In the genomic region with DNA sequence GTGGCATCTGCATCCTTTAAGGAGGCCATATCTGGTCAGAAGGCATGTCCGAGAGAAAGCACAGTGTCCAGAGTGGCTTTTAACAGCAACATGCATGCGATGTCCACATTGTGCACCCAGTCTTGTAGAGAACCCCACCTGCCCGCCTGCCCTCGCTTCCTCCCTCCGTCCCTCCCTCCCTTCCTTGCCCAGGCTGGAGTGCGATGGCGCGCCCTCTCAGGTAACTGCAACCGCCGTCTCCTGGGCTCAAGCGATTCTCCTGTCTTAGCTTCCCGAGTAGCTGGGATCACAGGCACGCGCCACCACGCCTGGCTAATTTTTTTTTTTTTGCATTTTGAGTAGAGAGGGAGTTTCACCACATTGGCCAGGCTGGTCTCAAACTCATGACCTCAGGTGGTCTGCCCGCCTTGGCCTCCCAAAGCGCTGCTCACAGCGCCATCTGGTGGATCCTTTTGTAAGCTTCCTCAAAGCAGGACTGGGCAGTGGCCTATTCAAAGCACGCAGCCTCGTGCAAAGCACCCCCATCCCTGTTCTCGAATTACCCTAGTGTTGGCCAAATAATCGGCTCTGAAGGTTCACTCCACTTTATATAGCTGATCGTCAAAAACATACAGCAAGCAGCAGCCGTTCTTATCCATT, we compare ENCODE assay signal across 10 cellular contexts. TPM values are rescaled to one million over a fixed set of nuclear protein-coding genes. Genes with fewer than 3 reads are reported as not detected.
DNase-seq lines count a peak whose midpoint lies in the region; ATAC-seq, FAIRE-seq and TF ChIP-seq lines count a peak whose summit lies in the region.
"Had no signal": no experiment of that assay in that cellular context is flagged by ENCODE, and none has a peak within 500 bp of the region (broad histone marks: within the 10 kb centered on the region; RNA-seq: fewer than 3 reads in every experiment).

No MANE protein-coding gene starts in this region.

- CTCF ChIA-PET in Caco-2 (lab: Charles Lee) = interaction anchor here (0.7 kb wide), 1 partner anchor 98 kb away, joined by 3 read pairs; no protein-coding TSS in a partner anchor
- CTCF ChIA-PET in activated CD8-positive, alpha-beta T cell treated with anti-CD3 and anti-CD28 coated beads for 36 hours (lab: Charles Lee) = interaction anchor here (0.7 to 2.8 kb wide), 8 partner anchors 8 to 168 kb away, joined by 3 to 15 read pairs (median 3); no protein-coding TSS in a partner anchor

- H3K36me3 Mint-ChIP-seq in Caco-2 (ENCODE audit: insufficient read depth, unreplicated experiment) = no peaks in the 10 kb centered on the region
- peaks cover 26% of the 10 kb centered on the region for H3K36me3 Mint-ChIP-seq in activated CD8-positive, alpha-beta T cell treated with anti-CD3 and anti-CD28 coated beads for 36 hours (ENCODE audit: low read depth)

- POLR2A ChIA-PET in Caco-2 (lab: Charles Lee) = no interaction called here
- POLR2A ChIA-PET in activated CD8-positive, alpha-beta T cell treated with anti-CD3 and anti-CD28 coated beads for 36 hours (lab: Charles Lee) = interaction anchor here (0.7 kb wide), 1 partner anchor 11 kb away, joined by 4 read pairs; no protein-coding TSS in a partner anchor

- H3K4me1 ChIP-seq in Caco-2 (no peaks in the 10 kb centered on the region), KMS-11 (ENCODE audit: low read depth, poor library complexity, severe bottlenecking) (no peaks in the 10 kb centered on the region)

- intact Hi-C loops in Caco-2 (cut with micrococcal nuclease; ENCODE audit: unreplicated experiment) = no loop called here
- intact Hi-C loops in activated CD8-positive, alpha-beta T cell treated with anti-CD3 and anti-CD28 coated beads for 36 hours (cut with micrococcal nuclease) = no loop called here

- H3K27ac Mint-ChIP-seq in Caco-2 (ENCODE audit: unreplicated experiment) = no peak overlapping the region
- no peak overlapping the region for H3K27ac Mint-ChIP-seq in activated CD8-positive, alpha-beta T cell treated with anti-CD3 and anti-CD28 coated beads for 36 hours

- no peak overlapping the region for H3K4me2 ChIP-seq in KMS-11

- no peaks in the 10 kb centered on the region for H4K20me1 ChIP-seq in KMS-11 (ENCODE audit: insufficient read depth)

- H3K4me3 Mint-ChIP-seq in Caco-2 (ENCODE audit: unreplicated experiment) = no peak overlapping the region
- H3K4me3 Mint-ChIP-seq in activated CD8-positive, alpha-beta T cell treated with anti-CD3 and anti-CD28 coated beads for 36 hours = no peak overlapping the region
- H3K4me3 Mint-ChIP-seq: IgD-negative memory B cell had no signal

- H3K9ac ChIP-seq in KMS-11 = no peak overlapping the region

- H3K36me3 ChIP-seq in Caco-2 (ENCODE audit: control insufficient read depth, insufficient read depth, low read length) = peaks cover 1% of the 10 kb centered on the region; the same call in 1 of the 2 replicates
- no peaks in the 10 kb centered on the region for H3K36me3 ChIP-seq in KMS-11 (ENCODE audit: insufficient read depth)

- H3K27ac ChIP-seq in KMS-11 = no peak overlapping the region

- ATAC-seq in activated CD8-positive, alpha-beta T cell treated with anti-CD3 and anti-CD28 coated beads for 36 hours = no peak
- no peak for ATAC-seq in GM19467 (IDR thresholded peaks at IDR 0.05; ENCODE audit: unreplicated experiment)

- H3K4me1 Mint-ChIP-seq in Caco-2 (ENCODE audit: low read depth, unreplicated experiment) = no peaks in the 10 kb centered on the region
- peaks cover 10% of the 10 kb centered on the region for H3K4me1 Mint-ChIP-seq in activated CD8-positive, alpha-beta T cell treated with anti-CD3 and anti-CD28 coated beads for 36 hours (ENCODE audit: low read depth)
- H3K4me1 Mint-ChIP-seq: IgD-negative memory B cell had no signal

- H3K27me3 ChIP-seq in Caco-2 (replicated peaks; ENCODE audit: control insufficient read depth, insufficient read depth, low read length) (no peaks in the 10 kb centered on the region), KMS-11 (ENCODE audit: insufficient read depth, low read depth) (no peaks in the 10 kb centered on the region)

- no peaks in the 10 kb centered on the region for H3K79me2 ChIP-seq in KMS-11 (ENCODE audit: insufficient read depth, low read depth)

- DNase-seq in Caco-2 (peak; percentile 35 to 50), glomerular visceral epithelial cell (ENCODE audit: extremely low spot score) (peak; percentile 16), NCI-H1048 (lab: John Stamatoyannopoulos, UW) (no peak), frontal cortex (ENCODE audit: low spot score in 2 of 2) (no peak)
- DNase-seq in activated CD8-positive, alpha-beta T cell treated with anti-CD3 and anti-CD28 coated beads for 36 hours = peak; percentile 56
- peak in 2 of 3 donors; percentile 7 to 12 for DNase-seq in stimulated activated CD4-positive, alpha-beta T cell treated with anti-CD3 and anti-CD28 coated beads, Interleukin-12 subunit alpha, Interleukin-12 subunit beta, amount 100 ng/mL, for 48 hours (ENCODE audit: low read depth in 2 of 3, low spot score in 1 of 3)

- no peak overlapping the region for H2AFZ ChIP-seq in KMS-11 (ENCODE audit: low read depth)

- no peaks in the 10 kb centered on the region for H3K9me3 ChIP-seq in Caco-2

- FAIRE-seq in frontal cortex (lab: Jason Lieb, UNC) = no peak

- no peaks in the 10 kb centered on the region for H3K27me3 Mint-ChIP-seq in Caco-2 (ENCODE audit: insufficient read depth, unreplicated experiment)
- no peaks in the 10 kb centered on the region for H3K27me3 Mint-ChIP-seq in activated CD8-positive, alpha-beta T cell treated with anti-CD3 and anti-CD28 coated beads for 36 hours
- H3K27me3 Mint-ChIP-seq: IgD-negative memory B cell had no signal

- no TSS peak for BruUV-seq in Caco-2 (replicated peaks; lab: Mats Ljungman, UMichigan)

- H3K4me3 ChIP-seq in Caco-2 (ENCODE audit: low read depth, low read length) (no peak overlapping the region), KMS-11 (IDR thresholded peaks at IDR 0.05; ENCODE audit: insufficient read depth, low read depth, low read length) (no peak overlapping the region)
- H3K4me3 ChIP-seq: lung had no signal

- peak in 1 of 2 experiments; percentile 35 for TF ChIP-seq CTCF in Caco-2 (IDR thresholded peaks at IDR 0.05; ENCODE audit: insufficient read depth in 1 of 2, low read depth in 1 of 2, low read length in 1 of 2, severe bottlenecking in 1 of 2, unreplicated experiment in 1 of 2)
- TF ChIP-seq CTCF in KMS-11 (conservative IDR thresholded peaks at IDR 0.05; ENCODE audit: low read depth, low read length) = peak; percentile 55
- peak; percentile 42 for TF ChIP-seq CTCF in activated CD8-positive, alpha-beta T cell treated with anti-CD3 and anti-CD28 coated beads for 36 hours (IDR thresholded peaks at IDR 0.05)

- no peaks in the 10 kb centered on the region for H3K9me3 Mint-ChIP-seq in Caco-2 (ENCODE audit: unreplicated experiment)
- H3K9me3 Mint-ChIP-seq in activated CD8-positive, alpha-beta T cell treated with anti-CD3 and anti-CD28 coated beads for 36 hours = no peaks in the 10 kb centered on the region
- H3K9me3 Mint-ChIP-seq: IgD-negative memory B cell had no signal

RNA-seq across cellular contexts. Expression of gene BRCC3, which starts 15.0 kb away (rescaled TPM):
- total RNA-seq in Caco-2 (2022) (30.4 and 32.3 TPM in 2 replicates), frontal cortex (18.3 TPM)
- 10 to 100 TPM; 30.0 to 32.5 TPM for total RNA-seq in activated CD8-positive, alpha-beta T cell treated with anti-CD3 and anti-CD28 coated beads for 36 hours

RNA-seq across cellular contexts. Expression of gene CMC4, which starts 15.4 kb away (rescaled TPM):
- total RNA-seq in Caco-2 (2022) (1.7 and 1.8 TPM in 2 replicates), frontal cortex (3.3 TPM)
- 1 to 10 TPM; 3.8 to 5.1 TPM for total RNA-seq in activated CD8-positive, alpha-beta T cell treated with anti-CD3 and anti-CD28 coated beads for 36 hours

RNA-seq across cellular contexts. Expression of gene MTCP1, which starts 15.4 kb away (rescaled TPM):
- 11.3 and 11.7 TPM in 2 replicates for total RNA-seq in Caco-2 (2022)
- 10 to 100 TPM; 23.4 to 23.9 TPM for total RNA-seq in activated CD8-positive, alpha-beta T cell treated with anti-CD3 and anti-CD28 coated beads for 36 hours
- 10.2 TPM for total RNA-seq in frontal cortex

RNA-seq across cellular contexts. Expression of gene FUNDC2, which starts 59.7 kb away (rescaled TPM):
- total RNA-seq in Caco-2 (2022) = 47.3 and 52.9 TPM in 2 replicates
- total RNA-seq in activated CD8-positive, alpha-beta T cell treated with anti-CD3 and anti-CD28 coated beads for 36 hours = 10 to 100 TPM; 83.7 to 89.0 TPM
- 28.9 TPM for total RNA-seq in frontal cortex

Comparison
In these comparisons a context has a peak if more than half of its experiments do, and no peak if none do; other contexts are left out.
1. DNase-seq: peak in Caco-2 (2 of 2), activated CD8-positive, alpha-beta T cell treated with anti-CD3 and anti-CD28 coated beads for 36 hours (single experiment), glomerular visceral epithelial cell (single experiment) and stimulated activated CD4-positive, alpha-beta T cell treated with anti-CD3 and anti-CD28 coated beads, Interleukin-12 subunit alpha, Interleukin-12 subunit beta, amount 100 ng/mL, for 48 hours (2 of 3); none in NCI-H1048 (single experiment) and frontal cortex (0 of 2).